In genomic region chrX:101258260-101258581, GRCh38 we compare ENCODE assay signal across 24 cellular contexts. TPM values are rescaled to one million over a fixed set of nuclear protein-coding genes. Genes with fewer than 3 reads are reported as not detected.
"Had no signal": no experiment of that assay in that cellular context is flagged by ENCODE, and none has a peak within 500 bp of the region (broad histone marks: within the 10 kb centered on the region; RNA-seq: fewer than 3 reads in every experiment).

No MANE protein-coding gene starts in this region.

- H3K36me3 Mint-ChIP-seq: mesothelial cell of epicardium, naive B cell had no signal

- H3K4me3 ChIP-seq: colonic mucosa, esophagus squamous epithelium, gastrocnemius medialis, heart right ventricle, left lung, lower lobe of right lung, mucosa of descending colon had no signal

- H3K27me3 Mint-ChIP-seq: dendritic cell treated with granulocyte-macrophage colony-stimulating factor and Interleukin-4, amounts not matched to agents 40 ng/mL and 50 ng/mL, for 4 days; effector memory CD8-positive, alpha-beta T cell; naive B cell had no signal

- H3K4me1 ChIP-seq: colonic mucosa, esophagus squamous epithelium, gastrocnemius medialis, heart right ventricle, left lung, lower lobe of right lung had no signal

- H3K4me1 Mint-ChIP-seq: mesothelial cell of epicardium had no signal

- H3K9me3 ChIP-seq: colonic mucosa, esophagus squamous epithelium, gastrocnemius medialis, heart right ventricle, left lung, lower lobe of right lung, mucosa of descending colon had no signal

- H3K9me3 Mint-ChIP-seq: dendritic cell treated with granulocyte-macrophage colony-stimulating factor and Interleukin-4, amounts not matched to agents 40 ng/mL and 50 ng/mL, for 4 days; effector memory CD8-positive, alpha-beta T cell; naive B cell had no signal

- H3K27me3 ChIP-seq: colonic mucosa, esophagus squamous epithelium, gastrocnemius medialis, heart right ventricle, left lung had no signal

- H3K36me3 ChIP-seq: colonic mucosa, esophagus squamous epithelium, gastrocnemius medialis, heart right ventricle, left lung, lower lobe of right lung had no signal

- DNase-seq: colonic mucosa; cortex of kidney; effector CD8-positive, alpha-beta T cell; effector memory CD8-positive, alpha-beta T cell; endodermal cell; erythroblast; esophagus squamous epithelium; foreskin melanocyte; gastrocnemius medialis; glutamatergic neuron; head of caudate nucleus; heart right ventricle; hippocampal formation; left cardiac atrium; left lung; left ventricle myocardium superior; lower lobe of right lung; mucosa of descending colon; naive B cell had no signal

- ATAC-seq: effector memory CD8-positive, alpha-beta T cell; esophagus mucosa; gastrocnemius medialis; heart right ventricle; left cardiac atrium; left lung; left ventricle myocardium superior; lower lobe of right lung; mucosa of descending colon had no signal

- H3K27ac ChIP-seq: colonic mucosa, epithelial cell of prostate, esophagus squamous epithelium, gastrocnemius medialis, heart right ventricle, left lung, lower lobe of right lung had no signal

- H3K27ac Mint-ChIP-seq: dendritic cell treated with granulocyte-macrophage colony-stimulating factor and Interleukin-4, amounts not matched to agents 40 ng/mL and 50 ng/mL, for 4 days; effector memory CD8-positive, alpha-beta T cell; endodermal cell; mesothelial cell of epicardium had no signal

- H3K4me3 Mint-ChIP-seq: dendritic cell treated with granulocyte-macrophage colony-stimulating factor and Interleukin-4, amounts not matched to agents 40 ng/mL and 50 ng/mL, for 4 days; effector memory CD8-positive, alpha-beta T cell; endodermal cell; mesothelial cell of epicardium; naive B cell had no signal

RNA-seq across cellular contexts. Expression of gene TAF7L, which starts 32.9 kb away (rescaled TPM):
- total RNA-seq: colonic mucosa, gastrocnemius medialis, left lung, left ventricle myocardium superior, lower lobe of right lung, lung microvascular endothelial cell had no signal

RNA-seq across cellular contexts. Expression of gene DRP2, which starts 38.6 kb away (rescaled TPM):
- total RNA-seq: lower lobe of right lung, lung microvascular endothelial cell had no signal
